7 cellular contexts compared by ENCODE assay signal in genomic region chr7:96709381-96710228, GRCh38.
DNase-seq lines count a peak whose midpoint lies in the region; ATAC-seq and TF ChIP-seq lines count a peak whose summit lies in the region.

Gene SEM1 (minus strand): TSS chr7:96709846. CDS start chr7:96709763, 83 bp downstream.

- in situ Hi-C loops in astrocyte of the cerebellum (cut with HindIII; ENCODE audit: low sequenced_read_pairs): no loop called here

- H3K4me3 ChIP-seq in astrocyte of the cerebellum (ENCODE audit: low read depth, low read length): peak within 1 kb of the TSS; percentile 88

- TF ChIP-seq CTCF in astrocyte of the cerebellum (IDR thresholded peaks at IDR 0.05; ENCODE audit: low read depth, low read length, missing control alignments): no peak

- ATAC-seq in GM18498 (IDR thresholded peaks at IDR 0.05; ENCODE audit: unreplicated experiment) (peak; percentile 90), HG02870 (IDR thresholded peaks at IDR 0.05; ENCODE audit: unreplicated experiment) (peak; percentile 88)

- DNase-seq in NCI-H1694 treated with DMSO at 0.1 percent for 48 hours (lab: John Stamatoyannopoulos, UW) (peak; percentile 76), T-helper 22 cell (ENCODE audit: low read depth) (peak; percentile 34), astrocyte of the cerebellum (ENCODE audit: low read depth) (peak; percentile 64), hippocampal formation (lab: John Stamatoyannopoulos, UW) (peak; percentile 78 to 83), retina (peak; percentile 91)

Comparison
In these comparisons a context has a peak if more than half of its experiments do, and no peak if none do; other contexts are left out.
1. Peak in every context shown above with its lines: DNase-seq, ATAC-seq and H3K4me3 ChIP-seq.
2. DNase-seq: peak in every context shown above with its lines; median percentile 91 in retina; 80 in hippocampal formation; 76 in NCI-H1694 treated with DMSO at 0.1 percent for 48 hours; 64 in astrocyte of the cerebellum; 34 in T-helper 22 cell.